Comparison of ENCODE assay signal across 23 cellular contexts in the genomic region with DNA sequence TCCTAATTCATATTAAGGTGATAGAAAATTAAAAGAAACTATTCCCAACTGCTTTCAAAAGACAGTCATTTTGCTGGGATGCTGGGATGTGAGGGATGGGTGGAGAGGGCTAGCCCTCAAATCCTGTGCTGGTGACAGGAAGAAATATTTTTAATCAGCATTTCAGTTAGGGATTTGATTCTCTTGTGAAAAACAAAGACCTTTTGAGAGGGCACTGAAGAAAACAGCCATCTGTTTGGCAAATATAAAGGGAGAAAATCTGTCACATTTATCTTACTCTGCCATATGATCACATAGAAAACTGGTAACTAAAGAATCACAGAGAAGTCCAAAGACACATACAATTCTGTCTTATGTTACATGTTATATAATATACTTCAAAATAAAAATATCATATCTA. TPM values are rescaled to one million over a fixed set of nuclear protein-coding genes. Genes with fewer than 3 reads are reported as not detected.
"Had no signal": no experiment of that assay in that cellular context is flagged by ENCODE, and none has a peak within 500 bp of the region (broad histone marks: within the 10 kb centered on the region; RNA-seq: fewer than 3 reads in every experiment).

No MANE protein-coding gene starts in this region.

- ATAC-seq: activated CD8-positive, alpha-beta T cell treated with anti-CD3 and anti-CD28 coated beads for 36 hours; body of pancreas; left lung; right lobe of liver; stimulated activated naive CD8-positive, alpha-beta T cell treated with anti-CD3 and anti-CD28 coated beads, Interleukin-15, Interleukin-2, amounts not matched to agents 100 U/mL and 50 U/mL, for 24 hours had no signal

- H3K4me1 Mint-ChIP-seq: activated B cell treated with CpG ODN at 0.5 μM for 24 hours, endodermal cell, naive B cell, neural progenitor cell had no signal

- H3K27ac Mint-ChIP-seq: activated B cell treated with CpG ODN at 0.5 μM for 24 hours; activated CD8-positive, alpha-beta T cell treated with anti-CD3 and anti-CD28 coated beads for 36 hours; activated naive CD4-positive, alpha-beta T cell treated with anti-CD3 and anti-CD28 coated beads, Interleukin-2, amount 50 U/mL, for 24 hours; endodermal cell; naive B cell; neural progenitor cell had no signal

- H3K9me3 Mint-ChIP-seq: activated B cell treated with CpG ODN at 0.5 μM for 24 hours; activated CD8-positive, alpha-beta T cell treated with anti-CD3 and anti-CD28 coated beads for 36 hours; activated naive CD4-positive, alpha-beta T cell treated with anti-CD3 and anti-CD28 coated beads, Interleukin-2, amount 50 U/mL, for 24 hours; central memory CD8-positive, alpha-beta T cell; endodermal cell; naive B cell; neural progenitor cell had no signal

- DNase-seq: activated B cell treated with CpG ODN at 0.5 μM for 24 hours; activated CD4-positive, alpha-beta T cell treated with anti-CD3 and anti-CD28 coated beads for 48 hours; activated CD8-positive, alpha-beta T cell treated with anti-CD3 and anti-CD28 coated beads for 36 hours; activated effector memory CD4-positive, alpha-beta T cell treated with anti-CD3 and anti-CD28 coated beads, Interleukin-2, amount 50 U/mL, for 16 hours; activated T-cell treated with anti-CD3 and anti-CD28 coated beads, Interleukin-2, amount 50 U/mL, for 48 hours; adrenal gland; body of pancreas; dermis blood vessel endothelial cell; endodermal cell; left lung; mammary epithelial cell; naive B cell; right lobe of liver; stimulated activated naive CD8-positive, alpha-beta T cell treated with anti-CD3 and anti-CD28 coated beads, Interleukin-15, Interleukin-2, amounts not matched to agents 100 U/mL and 50 U/mL, for 24 hours; T-helper 2 cell; upper lobe of left lung had no signal

- H3K27me3 Mint-ChIP-seq: activated B cell treated with CpG ODN at 0.5 μM for 24 hours; activated CD8-positive, alpha-beta T cell treated with anti-CD3 and anti-CD28 coated beads for 36 hours; activated naive CD4-positive, alpha-beta T cell treated with anti-CD3 and anti-CD28 coated beads, Interleukin-2, amount 50 U/mL, for 24 hours; central memory CD8-positive, alpha-beta T cell; naive B cell had no signal

- H3K4me3 Mint-ChIP-seq: activated B cell treated with CpG ODN at 0.5 μM for 24 hours; activated CD8-positive, alpha-beta T cell treated with anti-CD3 and anti-CD28 coated beads for 36 hours; activated naive CD4-positive, alpha-beta T cell treated with anti-CD3 and anti-CD28 coated beads, Interleukin-2, amount 50 U/mL, for 24 hours; central memory CD8-positive, alpha-beta T cell; endodermal cell; naive B cell; neural progenitor cell had no signal

RNA-seq across cellular contexts. Expression of a gene that starts 46.1 kb away (rescaled TPM):
- total RNA-seq: activated B cell treated with CpG ODN at 0.5 μM for 24 hours, body of pancreas, dermis blood vessel endothelial cell, endodermal cell, epithelial cell of proximal tubule, hepatocyte, left lung, mammary epithelial cell, osteocyte, right lobe of liver had no signal
- polyA plus RNA-seq: hepatocyte, smooth muscle cell had no signal
